ENCODE assay signal across 32 cellular contexts in the genomic region with DNA sequence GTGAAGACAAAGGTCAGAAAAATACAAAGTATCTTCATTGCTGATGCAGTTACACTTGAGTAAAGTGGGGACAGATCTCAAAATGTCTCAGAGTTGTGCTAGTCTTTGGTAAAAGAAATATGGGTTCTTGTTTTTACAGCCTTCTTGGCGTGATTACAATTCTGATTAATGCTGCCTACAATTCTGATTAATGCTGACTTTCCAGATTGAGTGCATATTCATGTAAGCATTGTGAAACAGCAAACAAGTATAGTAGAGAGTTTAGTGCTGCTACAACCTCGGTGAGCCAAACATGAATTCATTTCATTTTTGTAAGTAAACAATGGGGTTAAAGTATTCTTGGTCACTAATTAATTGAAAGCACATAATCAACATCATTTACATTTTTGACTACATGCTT. TPM values are rescaled to one million over a fixed set of nuclear protein-coding genes. Genes with fewer than 3 reads are reported as not detected.
"Had no signal": no experiment of that assay in that cellular context is flagged by ENCODE, and none has a peak within 500 bp of the region (broad histone marks: within the 10 kb centered on the region; RNA-seq: fewer than 3 reads in every experiment).

DEFB113 (minus strand) TSS at position 38 of the 400 bp plus-strand sequence; CDS start at position 38, 0 bp downstream.

- H3K36me3 Mint-ChIP-seq: naive B cell; natural killer cell; neural progenitor cell; stimulated activated naive B cell treated with anti-CD40 and anti-IgM and Interleukin-4, amounts not matched to agents 10 μg/mL and 1 μg/mL and 100 μg/mL, for 72 hours had no signal

- H3K27ac Mint-ChIP-seq: naive B cell; natural killer cell; nephron progenitor cell; neural progenitor cell; progenitor cell of endocrine pancreas; stimulated activated naive B cell treated with anti-CD40 and anti-IgM and Interleukin-4, amounts not matched to agents 10 μg/mL and 1 μg/mL and 100 μg/mL, for 72 hours had no signal

- H3K27me3 Mint-ChIP-seq: naive B cell; progenitor cell of endocrine pancreas; stimulated activated naive B cell treated with anti-CD40 and anti-IgM and Interleukin-4, amounts not matched to agents 10 μg/mL and 1 μg/mL and 100 μg/mL, for 72 hours had no signal

- H3K4me1 Mint-ChIP-seq: naive B cell; natural killer cell; nephron progenitor cell; neural progenitor cell; stimulated activated naive B cell treated with anti-CD40 and anti-IgM and Interleukin-4, amounts not matched to agents 10 μg/mL and 1 μg/mL and 100 μg/mL, for 72 hours had no signal

- H3K27ac ChIP-seq: hepatocyte, left lung, lower lobe of right lung, neural progenitor cell, neutrophil, right atrium auricular region, right lobe of liver, stomach, testis, thyroid gland, transverse colon, upper lobe of left lung had no signal

- H3K4me2 ChIP-seq: hepatocyte, neural progenitor cell, smooth muscle cell had no signal

- H3K9me3 Mint-ChIP-seq: naive B cell, nephron progenitor cell, neural progenitor cell had no signal

- ATAC-seq: left colon; left lung; lower lobe of right lung; natural killer cell; right lobe of liver; stimulated activated naive B cell treated with anti-CD40 and anti-IgM and Interleukin-4, amounts not matched to agents 10 μg/mL and 1 μg/mL and 100 μg/mL, for 72 hours; stimulated activated naive CD8-positive, alpha-beta T cell treated with anti-CD3 and anti-CD28 coated beads, Interleukin-15, Interleukin-2, amounts not matched to agents 100 U/mL and 50 U/mL, for 24 hours had no signal

- FAIRE-seq: kidney had no signal

- H3K36me3 ChIP-seq: left lung, lower lobe of right lung, neural progenitor cell, neutrophil, right atrium auricular region, right lobe of liver, stomach, thyroid gland, transverse colon, upper lobe of left lung had no signal

- H3K27me3 ChIP-seq: left lung, neural progenitor cell, neutrophil, right atrium auricular region, right lobe of liver, stomach, testis, thyroid gland, transverse colon, upper lobe of left lung had no signal

- H3K4me1 ChIP-seq: left lung, lower lobe of right lung, neural progenitor cell, right atrium auricular region, right lobe of liver, stomach, testis, thyroid gland, transverse colon, upper lobe of left lung had no signal

- H3K79me2 ChIP-seq: hepatocyte had no signal

- H3K9me3 ChIP-seq: left lung, lower lobe of right lung, neutrophil, right atrium auricular region, right lobe of liver, stomach, testis, thyroid gland, transverse colon, upper lobe of left lung had no signal

- H3K4me3 Mint-ChIP-seq: naive B cell; natural killer cell; nephron progenitor cell; neural progenitor cell; stimulated activated naive B cell treated with anti-CD40 and anti-IgM and Interleukin-4, amounts not matched to agents 10 μg/mL and 1 μg/mL and 100 μg/mL, for 72 hours had no signal

- H3K4me3 ChIP-seq: hepatocyte, left lung, lower lobe of right lung, neural progenitor cell, right atrium auricular region, right lobe of liver, smooth muscle cell, stomach, testis, thyroid gland, transverse colon, upper lobe of left lung had no signal

- H2AFZ ChIP-seq: hepatocyte, neural progenitor cell had no signal

- H3K9ac ChIP-seq: neural progenitor cell had no signal

- DNase-seq: kidney; left colon; left lung; lower lobe of right lung; mammary epithelial cell; mesenchymal stem cell; naive B cell; natural killer cell; nephron progenitor cell; occipital lobe; right lobe of liver; stimulated activated CD4-positive, alpha-beta T cell treated with anti-CD3 and anti-CD28 coated beads, Interleukin-2, amount 100 ng/mL, for 24 hours; stimulated activated CD4-positive, alpha-beta T cell treated with anti-CD3 and anti-CD28 coated beads, Interleukin-4, amount 100 ng/mL, for 1 hour; stimulated activated naive B cell treated with anti-CD40 and anti-IgM and Interleukin-4, amounts not matched to agents 10 μg/mL and 1 μg/mL and 100 μg/mL, for 72 hours; stimulated activated naive CD8-positive, alpha-beta T cell treated with anti-CD3 and anti-CD28 coated beads, Interleukin-15, Interleukin-2, amounts not matched to agents 100 U/mL and 50 U/mL, for 24 hours; stomach; testis; thyroid gland; transverse colon; upper lobe of left lung had no signal

RNA-seq across cellular contexts. Expression of gene DEFB113, which starts in this region (rescaled TPM):
- total RNA-seq: hepatocyte, kidney, left colon, left lung, liver, lower lobe of right lung, mammary epithelial cell, natural killer cell, occipital lobe, osteocyte, progenitor cell of endocrine pancreas, pulmonary artery endothelial cell, renal cortical epithelial cell, right atrium auricular region, right lobe of liver, skeletal muscle tissue, smooth muscle cell, stomach, testis, thyroid gland, transverse colon, upper lobe of left lung, urinary bladder had no signal
- polyA plus RNA-seq: hepatocyte, liver, mammary epithelial cell, smooth muscle cell, stomach, urinary bladder had no signal
